ENCODE assay signal across 12 cellular contexts in the genomic region with DNA sequence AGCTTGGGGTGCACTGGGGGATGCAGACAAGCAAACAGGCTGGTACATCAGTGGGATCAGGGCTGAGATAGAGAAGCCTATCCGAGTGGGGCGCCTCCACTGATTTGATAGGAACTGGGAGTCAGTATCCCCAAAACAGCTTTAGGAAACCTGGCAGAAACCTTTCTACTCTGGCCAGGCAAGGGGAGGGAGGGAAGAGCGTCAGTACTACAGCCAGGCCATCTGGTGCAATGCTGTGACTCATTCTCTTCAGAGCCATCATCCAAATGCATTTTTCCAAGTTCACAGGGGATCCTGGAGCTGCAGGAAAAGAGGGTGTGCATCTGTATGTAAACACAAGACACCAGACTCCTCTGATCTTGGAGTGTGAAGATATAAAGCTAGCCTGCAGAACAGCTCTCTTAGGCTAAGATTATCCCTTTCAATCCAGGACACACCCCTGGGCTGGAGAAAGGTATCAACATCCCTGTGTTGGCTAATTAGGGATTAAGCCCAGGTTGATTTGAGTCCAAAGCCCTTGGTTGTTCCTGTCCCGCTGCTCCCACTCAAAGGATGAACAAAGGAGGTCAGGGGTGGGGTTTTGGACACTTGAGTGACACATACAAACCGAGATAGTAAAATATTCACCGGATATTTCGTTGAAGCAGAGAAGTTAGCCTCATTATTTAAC. TPM values are rescaled to one million over a fixed set of nuclear protein-coding genes. Genes with fewer than 3 reads are reported as not detected.
DNase-seq lines count a peak whose midpoint lies in the region; ATAC-seq and TF ChIP-seq lines count a peak whose summit lies in the region.
"Had no signal": no experiment of that assay in that cellular context is flagged by ENCODE, and none has a peak within 500 bp of the region (broad histone marks: within the 10 kb centered on the region; RNA-seq: fewer than 3 reads in every experiment).

No MANE protein-coding gene starts in this region.

- no TSS peak for BruUV-seq in A673 (replicated peaks; lab: Mats Ljungman, UMichigan)

- H3K4me3 ChIP-seq in epithelial cell of esophagus (ENCODE audit: low read length) (no peak overlapping the region), mucosa of descending colon (no peak overlapping the region), A673 (ENCODE audit: low read depth, low read length, poor library complexity, severe bottlenecking) (no peak overlapping the region), GM23338 (no peak overlapping the region)
- H3K4me3 ChIP-seq: body of pancreas had no signal

- H3K27ac ChIP-seq in A673 (ENCODE audit: low read depth, low read length, poor library complexity, severe bottlenecking) = no peak overlapping the region
- no peak overlapping the region for H3K27ac ChIP-seq in GM23338 (ENCODE audit: low read depth)
- H3K27ac ChIP-seq: body of pancreas had no signal

- no peak for TF ChIP-seq CTCF in epithelial cell of esophagus (IDR thresholded peaks at IDR 0.05; ENCODE audit: insufficient read depth, low read depth, low read length, missing control alignments)
- no peak for TF ChIP-seq CTCF in mucosa of descending colon (IDR thresholded peaks at IDR 0.05)
- TF ChIP-seq CTCF in A673 (conservative IDR thresholded peaks at IDR 0.05; ENCODE audit: low read depth, low read length) = no peak
- no peak for TF ChIP-seq CTCF in GM23338 (conservative IDR thresholded peaks at IDR 0.05; ENCODE audit: low read depth in 2 of 2)

- H3F3A ChIP-seq in GM23338 (replicated peaks; ENCODE audit: low read depth) = no peaks in the 10 kb centered on the region

- H3K36me3 Mint-ChIP-seq in GM23338 (ENCODE audit: low read depth) = no peaks in the 10 kb centered on the region

- POLR2A ChIA-PET in A673 (lab: Charles Lee; ENCODE audit: low non-redundant PET) = no interaction called here

- H3K4me1 ChIP-seq in mucosa of descending colon (ENCODE audit: low read depth) (no peaks in the 10 kb centered on the region), A673 (ENCODE audit: insufficient read depth, low read length, poor library complexity, severe bottlenecking) (no peaks in the 10 kb centered on the region), GM23338 (ENCODE audit: insufficient read depth) (no peaks in the 10 kb centered on the region)
- H3K4me1 ChIP-seq: body of pancreas had no signal

- CTCF ChIA-PET in A673 (lab: Charles Lee) = no interaction called here

- intact Hi-C loops in mucosa of descending colon (cut with DNase I, micrococcal nuclease) = no loop called here
- intact Hi-C loops in A673 (cut with micrococcal nuclease; ENCODE audit: unreplicated experiment) = no loop called here

- H3K79me2 ChIP-seq in GM23338 (replicated peaks; ENCODE audit: insufficient read depth) = no peaks in the 10 kb centered on the region

- no peaks in the 10 kb centered on the region for H4K20me1 ChIP-seq in GM23338 (replicated peaks; ENCODE audit: insufficient read depth)

- H3K4me1 Mint-ChIP-seq in GM23338 = peaks cover 9% of the 10 kb centered on the region

- no peaks in the 10 kb centered on the region for H3K36me3 ChIP-seq in mucosa of descending colon (ENCODE audit: low read depth)
- H3K36me3 ChIP-seq in A673 (ENCODE audit: insufficient read depth, low read length, poor library complexity, severe bottlenecking) = no peaks in the 10 kb centered on the region
- H3K36me3 ChIP-seq in GM23338 (ENCODE audit: insufficient read depth) = no peaks in the 10 kb centered on the region

- DNase-seq in AG20443 (ENCODE audit: low spot score) (peak; percentile 87), NCI-H524 treated with DMSO at 0.1 percent for 48 hours (lab: John Stamatoyannopoulos, UW) (peak; percentile 63), epithelial cell of esophagus (ENCODE audit: low read depth) (peak; percentile 60), mucosa of descending colon (no peak), A673 (ENCODE audit: low spot score) (no peak), GM23338 (ENCODE audit: low spot score) (no peak)
- no peak for DNase-seq in stimulated activated CD4-positive, alpha-beta T cell treated with anti-CD3 and anti-CD28 coated beads, Interleukin-12 subunit alpha, Interleukin-12 subunit beta, amount 100 ng/mL, for 4 hours
- DNase-seq in stimulated activated CD4-positive, alpha-beta T cell treated with anti-CD3 and anti-CD28 coated beads, Interleukin-4, amount 100 ng/mL, for 4 hours = no peak
- DNase-seq: activated CD8-positive, alpha-beta T cell treated with anti-CD3 and anti-CD28 coated beads, Interleukin-2, amount 10 ng/mL, durations not matched to agents 7 days and 5 days; body of pancreas; NCI-H1436 treated with DMSO at 0.1 percent for 48 hours; SIG-M5 had no signal

- H3K27ac Mint-ChIP-seq in GM23338 = no peak overlapping the region
- H3K27ac Mint-ChIP-seq: activated CD8-positive, alpha-beta T cell treated with anti-CD3 and anti-CD28 coated beads, Interleukin-2, amount 10 ng/mL, durations not matched to agents 7 days and 5 days had no signal

- ATAC-seq in mucosa of descending colon = peak; percentile 40
- ATAC-seq in GM23338 = no peak
- ATAC-seq: activated CD8-positive, alpha-beta T cell treated with anti-CD3 and anti-CD28 coated beads, Interleukin-2, amount 10 ng/mL, durations not matched to agents 7 days and 5 days; body of pancreas had no signal

- H3K9me3 Mint-ChIP-seq in GM23338 = no peaks in the 10 kb centered on the region

- no peaks in the 10 kb centered on the region for H3K27me3 ChIP-seq in A673 (replicated peaks; ENCODE audit: insufficient read depth, low read depth, low read length, poor library complexity)
- no peaks in the 10 kb centered on the region for H3K27me3 ChIP-seq in GM23338 (ENCODE audit: insufficient read depth)
- H3K27me3 ChIP-seq: body of pancreas had no signal

- H3K27me3 Mint-ChIP-seq in GM23338 (ENCODE audit: insufficient read depth, low read depth, poor library complexity) = no peaks in the 10 kb centered on the region

- no peak overlapping the region for H3K4me2 ChIP-seq in GM23338

- no peak overlapping the region for H2AFZ ChIP-seq in GM23338

- no peak overlapping the region for H3K4me3 Mint-ChIP-seq in GM23338
- H3K4me3 Mint-ChIP-seq: activated CD8-positive, alpha-beta T cell treated with anti-CD3 and anti-CD28 coated beads, Interleukin-2, amount 10 ng/mL, durations not matched to agents 7 days and 5 days had no signal

- H3K9me3 ChIP-seq in mucosa of descending colon = no peaks in the 10 kb centered on the region
- H3K9me3 ChIP-seq in A673 (ENCODE audit: low read depth, low read length, poor library complexity, severe bottlenecking) = no peaks in the 10 kb centered on the region
- H3K9me3 ChIP-seq: body of pancreas had no signal

- 0 out of 2 replicates have a peak, but pooled peaks cover 7% of the 10 kb centered on the region for H3K9me2 ChIP-seq in GM23338 (ENCODE audit: insufficient read depth)

TF ChIP-seq in GM23338, 12 proteins besides CTCF, POLR2A, EP300 and RAD21 (continues in another document):
- TF ChIP-seq NANOG (IDR thresholded peaks at IDR 0.05; ENCODE audit: borderline replicate concordance) (no peak), ETS1 (IDR thresholded peaks at IDR 0.05) (no peak), CREB1 (CRISPR knock-in tag; IDR thresholded peaks at IDR 0.05; ENCODE audit: low read depth) (no peak), JUNB (IDR thresholded peaks at IDR 0.05; ENCODE audit: unreplicated experiment) (no peak), ZNF114 (CRISPR knock-in tag; IDR thresholded peaks at IDR 0.05) (no peak), EZH2 (IDR thresholded peaks at IDR 0.05; ENCODE audit: low read depth, unreplicated experiment) (no peak)
- TF ChIP-seq, protein P1, sequence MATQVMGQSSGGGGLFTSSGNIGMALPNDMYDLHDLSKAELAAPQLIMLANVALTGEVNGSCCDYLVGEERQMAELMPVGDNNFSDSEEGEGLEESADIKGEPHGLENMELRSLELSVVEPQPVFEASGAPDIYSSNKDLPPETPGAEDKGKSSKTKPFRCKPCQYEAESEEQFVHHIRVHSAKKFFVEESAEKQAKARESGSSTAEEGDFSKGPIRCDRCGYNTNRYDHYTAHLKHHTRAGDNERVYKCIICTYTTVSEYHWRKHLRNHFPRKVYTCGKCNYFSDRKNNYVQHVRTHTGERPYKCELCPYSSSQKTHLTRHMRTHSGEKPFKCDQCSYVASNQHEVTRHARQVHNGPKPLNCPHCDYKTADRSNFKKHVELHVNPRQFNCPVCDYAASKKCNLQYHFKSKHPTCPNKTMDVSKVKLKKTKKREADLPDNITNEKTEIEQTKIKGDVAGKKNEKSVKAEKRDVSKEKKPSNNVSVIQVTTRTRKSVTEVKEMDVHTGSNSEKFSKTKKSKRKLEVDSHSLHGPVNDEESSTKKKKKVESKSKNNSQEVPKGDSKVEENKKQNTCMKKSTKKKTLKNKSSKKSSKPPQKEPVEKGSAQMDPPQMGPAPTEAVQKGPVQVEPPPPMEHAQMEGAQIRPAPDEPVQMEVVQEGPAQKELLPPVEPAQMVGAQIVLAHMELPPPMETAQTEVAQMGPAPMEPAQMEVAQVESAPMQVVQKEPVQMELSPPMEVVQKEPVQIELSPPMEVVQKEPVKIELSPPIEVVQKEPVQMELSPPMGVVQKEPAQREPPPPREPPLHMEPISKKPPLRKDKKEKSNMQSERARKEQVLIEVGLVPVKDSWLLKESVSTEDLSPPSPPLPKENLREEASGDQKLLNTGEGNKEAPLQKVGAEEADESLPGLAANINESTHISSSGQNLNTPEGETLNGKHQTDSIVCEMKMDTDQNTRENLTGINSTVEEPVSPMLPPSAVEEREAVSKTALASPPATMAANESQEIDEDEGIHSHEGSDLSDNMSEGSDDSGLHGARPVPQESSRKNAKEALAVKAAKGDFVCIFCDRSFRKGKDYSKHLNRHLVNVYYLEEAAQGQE (IDR thresholded peaks at IDR 0.05; ENCODE audit: unreplicated experiment) = no peak

RNA-seq across cellular contexts. Expression of gene GALNT15, which starts 9.3 kb away (rescaled TPM):
- total RNA-seq in mucosa of descending colon (10 to 100 TPM in 2 of 3 donors, 1 to 10 TPM in 1; 5.5 to 47.0 (median 12.5) TPM), A673 (2021) (not detected in 2 replicates)
- 0.35 TPM in 1 of 2 replicates, not detected in the other for total RNA-seq in GM23338 (2014; rRNA removed; shearing (Covaris generic))
- 0.06 TPM in 1 of 2 replicates, not detected in the other for polyA plus RNA-seq in GM23338 (2016; fragmentation: Nextera tagmentation; extraction: Ambion mirVana)
- total RNA-seq: activated CD8-positive, alpha-beta T cell treated with anti-CD3 and anti-CD28 coated beads, Interleukin-2, amount 10 ng/mL, durations not matched to agents 7 days and 5 days had no signal

Comparison
In these comparisons a context has a peak if more than half of its experiments do, and no peak if none do; other contexts are left out.
1. DNase-seq: peak in AG20443 (single experiment), NCI-H524 treated with DMSO at 0.1 percent for 48 hours (single experiment) and epithelial cell of esophagus (single experiment); none in mucosa of descending colon (0 of 3), stimulated activated CD4-positive, alpha-beta T cell treated with anti-CD3 and anti-CD28 coated beads, Interleukin-12 subunit alpha, Interleukin-12 subunit beta, amount 100 ng/mL, for 4 hours (single experiment), stimulated activated CD4-positive, alpha-beta T cell treated with anti-CD3 and anti-CD28 coated beads, Interleukin-4, amount 100 ng/mL, for 4 hours (0 of 2), A673 (single experiment) and GM23338 (single experiment).